7 cellular contexts compared by ENCODE assay signal in genomic region chr5:138507485-138507884, GRCh38. TPM values are rescaled to one million over a fixed set of nuclear protein-coding genes. Genes with fewer than 3 reads are reported as not detected.
DNase-seq lines count a peak whose midpoint lies in the region; ATAC-seq and TF ChIP-seq lines count a peak whose summit lies in the region.
"Not testable (repeated sequence)": the region's sequence is repeated elsewhere in the genome, so short reads cannot be mapped to it uniquely, and the experiment has no call there.

No MANE protein-coding gene starts in this region.

- not testable (repeated sequence) for H3K27me3 Mint-ChIP-seq in HFFc6 (ENCODE audit: insufficient read depth); activated CD8-positive, alpha-beta T cell treated with anti-CD3 and anti-CD28 coated beads for 36 hours; endothelial cell (ENCODE audit: unreplicated experiment); neural crest cell (ENCODE audit: low read depth)

- CTCF ChIA-PET in activated CD8-positive, alpha-beta T cell treated with anti-CD3 and anti-CD28 coated beads for 36 hours (lab: Charles Lee), result interaction anchor here (0.9 kb wide), 1 partner anchor 59 kb away, joined by 3 read pairs; no protein-coding TSS in a partner anchor

- DNase-seq in CD1c-positive myeloid dendritic cell (ENCODE audit: extremely low spot score) (peak; percentile 9), HFFc6 (peak; percentile 59), NOMO-1 treated with DMSO at 0.1 percent for 48 hours (lab: John Stamatoyannopoulos, UW; ENCODE audit: unreplicated experiment) (peak; percentile 78), iris pigment epithelial cell (ENCODE audit: low read depth) (peak; percentile 86)
- DNase-seq in activated CD8-positive, alpha-beta T cell treated with anti-CD3 and anti-CD28 coated beads for 36 hours; endothelial cell (ENCODE audit: low spot score); neural crest cell (ENCODE audit: low read depth, low spot score): not testable (repeated sequence)

- POLR2A ChIA-PET in activated CD8-positive, alpha-beta T cell treated with anti-CD3 and anti-CD28 coated beads for 36 hours (lab: Charles Lee), result not testable (repeated sequence)

- intact Hi-C loops in activated CD8-positive, alpha-beta T cell treated with anti-CD3 and anti-CD28 coated beads for 36 hours (cut with micrococcal nuclease), result not testable (repeated sequence)

- H3K36me3 Mint-ChIP-seq in HFFc6 (ENCODE audit: low read depth) (peaks cover 31% of the 10 kb centered on the region), endothelial cell (ENCODE audit: low read depth, unreplicated experiment) (peaks cover 33% of the 10 kb centered on the region)
- peaks cover 34% of the 10 kb centered on the region for H3K36me3 Mint-ChIP-seq in activated CD8-positive, alpha-beta T cell treated with anti-CD3 and anti-CD28 coated beads for 36 hours (ENCODE audit: low read depth)
- not testable (repeated sequence) for H3K36me3 Mint-ChIP-seq in neural crest cell (ENCODE audit: low read depth)

- not testable (repeated sequence) for ATAC-seq in activated CD8-positive, alpha-beta T cell treated with anti-CD3 and anti-CD28 coated beads for 36 hours

- H3K27ac Mint-ChIP-seq in HFFc6, result peak overlapping the region; percentile 20; the same call in 1 of the 2 replicates
- peak overlapping the region; percentile 59 for H3K27ac Mint-ChIP-seq in activated CD8-positive, alpha-beta T cell treated with anti-CD3 and anti-CD28 coated beads for 36 hours
- H3K27ac Mint-ChIP-seq in endothelial cell (ENCODE audit: unreplicated experiment), result not testable (repeated sequence)
- H3K27ac Mint-ChIP-seq in neural crest cell (ENCODE audit: unreplicated experiment), result peak overlapping the region; percentile 75

- peaks cover 25% of the 10 kb centered on the region for H3K4me1 Mint-ChIP-seq in HFFc6 (ENCODE audit: low read depth)
- not testable (repeated sequence) for H3K4me1 Mint-ChIP-seq in activated CD8-positive, alpha-beta T cell treated with anti-CD3 and anti-CD28 coated beads for 36 hours (ENCODE audit: low read depth); endothelial cell (ENCODE audit: unreplicated experiment); neural crest cell

- not testable (repeated sequence) for TF ChIP-seq CTCF in HFFc6 (IDR thresholded peaks at IDR 0.05); activated CD8-positive, alpha-beta T cell treated with anti-CD3 and anti-CD28 coated beads for 36 hours (IDR thresholded peaks at IDR 0.05); endothelial cell (IDR thresholded peaks at IDR 0.05; ENCODE audit: unreplicated experiment); neural crest cell (conservative IDR thresholded peaks at IDR 0.05)

- not testable (repeated sequence) for H3K9me3 Mint-ChIP-seq in HFFc6; activated CD8-positive, alpha-beta T cell treated with anti-CD3 and anti-CD28 coated beads for 36 hours; endothelial cell (ENCODE audit: unreplicated experiment); neural crest cell

- not testable (repeated sequence) for H3K4me3 Mint-ChIP-seq in HFFc6; activated CD8-positive, alpha-beta T cell treated with anti-CD3 and anti-CD28 coated beads for 36 hours; neural crest cell
- peak overlapping the region; percentile 57 for H3K4me3 Mint-ChIP-seq in endothelial cell (ENCODE audit: unreplicated experiment)

RNA-seq across cellular contexts. Expression of gene ETF1, which starts 35.6 kb away (rescaled TPM):
- 100 to 1,000 TPM; 133 to 153 (median 148) TPM for total RNA-seq in HFFc6 (2021; fragmentation: NEBNext Ultra II Directional; extraction: Animal tissue kit (Norgen Biotek cat#: 25700))
- total RNA-seq in activated CD8-positive, alpha-beta T cell treated with anti-CD3 and anti-CD28 coated beads for 36 hours, result 100 to 1,000 TPM; 154 to 161 TPM
- total RNA-seq in endothelial cell (ENCODE audit: unreplicated experiment), result 84.7 TPM
- 101 and 107 TPM in 2 replicates for total RNA-seq in neural crest cell

RNA-seq across cellular contexts. Expression of gene EGR1, which starts 42.2 kb away (rescaled TPM):
- 100 to 1,000 TPM in 5 of 6 experiments, 10 to 100 TPM in 1; 58.3 to 156 (median 135) TPM for total RNA-seq in HFFc6 (2021; fragmentation: NEBNext Ultra II Directional; extraction: Animal tissue kit (Norgen Biotek cat#: 25700))
- 10 to 100 TPM; 46.0 to 46.4 TPM for total RNA-seq in activated CD8-positive, alpha-beta T cell treated with anti-CD3 and anti-CD28 coated beads for 36 hours
- 2.1 TPM for total RNA-seq in endothelial cell (ENCODE audit: unreplicated experiment)
- 21.5 and 26.5 TPM in 2 replicates for total RNA-seq in neural crest cell
